In genomic region chr7:139772115-139772514, GRCh38 we compare ENCODE assay signal across 1 cellular context.
TF ChIP-seq lines count a peak whose summit lies in the region.

No MANE protein-coding gene starts in this region.

TF ChIP-seq in GM12878, 131 proteins besides CTCF, POLR2A, EP300 and RAD21:
- TF ChIP-seq SIN3A (IDR thresholded peaks at IDR 0.05; ENCODE audit: low read depth, low read length): no peak
- no peak for TF ChIP-seq MXI1 (IDR thresholded peaks at IDR 0.05; ENCODE audit: low read depth, low read length)
- no peak for TF ChIP-seq IRF4 (IDR thresholded peaks at IDR 0.05; ENCODE audit: low read depth, low read length)
- no peak for TF ChIP-seq RAD51 (IDR thresholded peaks at IDR 0.05)
- no peak for TF ChIP-seq CEBPZ (IDR thresholded peaks at IDR 0.05; ENCODE audit: low read depth, low read length)
- TF ChIP-seq SMAD5 (IDR thresholded peaks at IDR 0.05; ENCODE audit: low read depth): no peak
- TF ChIP-seq NBN (IDR thresholded peaks at IDR 0.05): no peak
- no peak for TF ChIP-seq CHD4 (IDR thresholded peaks at IDR 0.05)
TF ChIP-seq in GM12878: peak in this region for 0.
